In genomic region chr1:235015291-235015990, GRCh38 we compare ENCODE assay signal across 9 cellular contexts.
DNase-seq lines count a peak whose midpoint lies in the region; ATAC-seq lines count a peak whose summit lies in the region.
"Had no signal": no experiment of that assay in that cellular context is flagged by ENCODE, and none has a peak within 500 bp of the region (broad histone marks: within the 10 kb centered on the region; RNA-seq: fewer than 3 reads in every experiment).

No MANE protein-coding gene starts in this region.

- H3K9me3 Mint-ChIP-seq in activated CD4-positive, alpha-beta T cell treated with anti-CD3 and anti-CD28 coated beads for 36 hours (ENCODE audit: low read depth): peaks cover 9% of the 10 kb centered on the region
- peaks cover 9% of the 10 kb centered on the region for H3K9me3 Mint-ChIP-seq in stimulated activated effector memory CD8-positive, alpha-beta T cell treated with anti-CD3 and anti-CD28 coated beads, Interleukin-12 subunit alpha, Interleukin-12 subunit beta, amount 100 ng/mL, for 72 hours

- peak; percentile 80 for DNase-seq in activated CD4-positive, alpha-beta T cell treated with anti-CD3 and anti-CD28 coated beads for 36 hours
- no peak for DNase-seq in activated CD4-positive, alpha-beta T cell treated with anti-CD3 and anti-CD28 coated beads for 1 hour
- DNase-seq in activated naive CD4-positive, alpha-beta T cell treated with anti-CD3 and anti-CD28 coated beads, Interleukin-2, amount 50 U/mL, for 16 hours: peak; percentile 52
- DNase-seq in stimulated activated effector memory CD8-positive, alpha-beta T cell treated with anti-CD3 and anti-CD28 coated beads, Interleukin-12 subunit alpha, Interleukin-12 subunit beta, amount 100 ng/mL, for 72 hours (ENCODE audit: low spot score in 2 of 2): peak in 1 of 2 donors; percentile 84
- DNase-seq in DMS53 (lab: John Stamatoyannopoulos, UW) (no peak), DMS79 (lab: John Stamatoyannopoulos, UW) (no peak)
- DNase-seq: foreskin melanocyte had no signal

- intact Hi-C loops in activated CD4-positive, alpha-beta T cell treated with anti-CD3 and anti-CD28 coated beads for 36 hours (cut with DNase I, micrococcal nuclease): loop anchor here (1.0 kb wide), 3 partner anchors 33 to 514 kb away; no protein-coding TSS in a partner anchor

- no peaks in the 10 kb centered on the region for H3K27me3 Mint-ChIP-seq in activated CD4-positive, alpha-beta T cell treated with anti-CD3 and anti-CD28 coated beads for 36 hours

- CTCF ChIA-PET in activated CD4-positive, alpha-beta T cell treated with anti-CD3 and anti-CD28 coated beads for 36 hours (lab: Charles Lee): interaction anchor here (0.7 to 1.1 kb wide), 4 partner anchors 10 to 514 kb away, joined by 3 to 4 read pairs (median 3); no protein-coding TSS in a partner anchor

- peaks cover 91% of the 10 kb centered on the region for H3K4me1 Mint-ChIP-seq in activated CD4-positive, alpha-beta T cell treated with anti-CD3 and anti-CD28 coated beads for 36 hours
- H3K4me1 Mint-ChIP-seq in stimulated activated effector memory CD8-positive, alpha-beta T cell treated with anti-CD3 and anti-CD28 coated beads, Interleukin-12 subunit alpha, Interleukin-12 subunit beta, amount 100 ng/mL, for 72 hours: peaks cover 91% of the 10 kb centered on the region

- peak overlapping the region; percentile 94 for H3K27ac Mint-ChIP-seq in activated CD4-positive, alpha-beta T cell treated with anti-CD3 and anti-CD28 coated beads for 36 hours
- H3K27ac Mint-ChIP-seq in stimulated activated effector memory CD8-positive, alpha-beta T cell treated with anti-CD3 and anti-CD28 coated beads, Interleukin-12 subunit alpha, Interleukin-12 subunit beta, amount 100 ng/mL, for 72 hours: peak overlapping the region; percentile 85

- no peak overlapping the region for H3K4me3 Mint-ChIP-seq in activated CD4-positive, alpha-beta T cell treated with anti-CD3 and anti-CD28 coated beads for 36 hours
- H3K4me3 Mint-ChIP-seq in stimulated activated effector memory CD8-positive, alpha-beta T cell treated with anti-CD3 and anti-CD28 coated beads, Interleukin-12 subunit alpha, Interleukin-12 subunit beta, amount 100 ng/mL, for 72 hours: peak overlapping the region; percentile 43

- peaks cover 12% of the 10 kb centered on the region for H3K36me3 Mint-ChIP-seq in activated CD4-positive, alpha-beta T cell treated with anti-CD3 and anti-CD28 coated beads for 36 hours (ENCODE audit: low read depth)
- peaks cover 27% of the 10 kb centered on the region for H3K36me3 Mint-ChIP-seq in stimulated activated effector memory CD8-positive, alpha-beta T cell treated with anti-CD3 and anti-CD28 coated beads, Interleukin-12 subunit alpha, Interleukin-12 subunit beta, amount 100 ng/mL, for 72 hours

- ATAC-seq in activated CD4-positive, alpha-beta T cell treated with anti-CD3 and anti-CD28 coated beads for 36 hours: peak; percentile 55
- ATAC-seq in HG03097 (IDR thresholded peaks at IDR 0.05; ENCODE audit: low FRiP score, unreplicated experiment) (peak; percentile 30), HG03521 (IDR thresholded peaks at IDR 0.05; ENCODE audit: unreplicated experiment) (no peak)
- peak; percentile 58 for ATAC-seq in stimulated activated effector memory CD8-positive, alpha-beta T cell treated with anti-CD3 and anti-CD28 coated beads, Interleukin-12 subunit alpha, Interleukin-12 subunit beta, amount 100 ng/mL, for 72 hours

- POLR2A ChIA-PET in activated CD4-positive, alpha-beta T cell treated with anti-CD3 and anti-CD28 coated beads for 36 hours (lab: Charles Lee): interaction anchor here (0.6 to 1.6 kb wide), 17 partner anchors 26 to 850 kb away, joined by 3 to 7 read pairs (median 4); no protein-coding TSS in a partner anchor

Comparison
In these comparisons a context has a peak if more than half of its experiments do, and no peak if none do; other contexts are left out.
1. DNase-seq: peak in activated CD4-positive, alpha-beta T cell treated with anti-CD3 and anti-CD28 coated beads for 36 hours (single experiment) and activated naive CD4-positive, alpha-beta T cell treated with anti-CD3 and anti-CD28 coated beads, Interleukin-2, amount 50 U/mL, for 16 hours (single experiment); none in activated CD4-positive, alpha-beta T cell treated with anti-CD3 and anti-CD28 coated beads for 1 hour (single experiment), DMS53 (single experiment) and DMS79 (single experiment).